20 cellular contexts compared by ENCODE assay signal in the genomic region with DNA sequence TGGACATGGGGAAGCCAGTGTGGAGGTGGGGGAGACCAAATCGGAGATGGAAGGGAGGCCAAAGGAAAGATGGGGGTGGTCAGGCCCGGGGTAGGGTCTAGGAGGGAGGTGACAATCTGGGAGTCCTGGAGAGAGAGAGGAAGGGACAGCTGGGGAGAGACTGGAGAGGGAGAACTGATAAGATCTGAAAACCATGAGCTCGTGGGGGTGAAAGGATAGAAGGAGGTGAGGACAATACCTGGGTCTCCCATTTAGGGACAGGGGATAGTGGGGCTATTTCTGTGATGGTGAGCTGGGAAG. TPM values are rescaled to one million over a fixed set of nuclear protein-coding genes. Genes with fewer than 3 reads are reported as not detected.
DNase-seq lines count a peak whose midpoint lies in the region; ATAC-seq lines count a peak whose summit lies in the region.
"Had no signal": no experiment of that assay in that cellular context is flagged by ENCODE, and none has a peak within 500 bp of the region (broad histone marks: within the 10 kb centered on the region; RNA-seq: fewer than 3 reads in every experiment).

No MANE protein-coding gene starts in this region.

- no peak for ATAC-seq in stimulated activated effector memory CD8-positive, alpha-beta T cell treated with anti-CD3 and anti-CD28 coated beads, Interleukin-12 subunit alpha, Interleukin-12 subunit beta, amount 100 ng/mL, for 72 hours
- ATAC-seq in GM19452 (IDR thresholded peaks at IDR 0.05; ENCODE audit: unreplicated experiment), result no peak
- ATAC-seq: A549; lower lobe of right lung; stimulated activated naive CD8-positive, alpha-beta T cell treated with anti-CD3 and anti-CD28 coated beads, Interleukin-15, Interleukin-2, amounts not matched to agents 100 U/mL and 50 U/mL, for 24 hours had no signal

- H3K27me3 Mint-ChIP-seq in activated CD4-positive, alpha-beta T cell treated with anti-CD3 and anti-CD28 coated beads, Interleukin-2, amount 10 ng/mL, durations not matched to agents 7 days and 5 days, result no peaks in the 10 kb centered on the region
- peaks cover 3% of the 10 kb centered on the region for H3K27me3 Mint-ChIP-seq in activated T-helper 1 cell treated with anti-CD3 and anti-CD28 coated beads, Interleukin-12 subunit alpha, Interleukin-12 subunit beta, Interleukin-2, Interleukin-4 antibody, amounts not matched to agents 30 ng/mL and 10 ng/mL and 1 ng/mL, durations not matched to agents 14 hours and 24 hours and 36 hours (ENCODE audit: insufficient read depth)
- H3K27me3 Mint-ChIP-seq in immature natural killer cell (ENCODE audit: low read depth in 3 of 3), result peaks cover 9 to 16% (median 13%) of the 10 kb centered on the region in 3 donors
- H3K27me3 Mint-ChIP-seq: activated naive CD4-positive, alpha-beta T cell treated with anti-CD3 and anti-CD28 coated beads, Interleukin-2, amount 50 U/mL, for 24 hours had no signal

- no peaks in the 10 kb centered on the region for H3K36me3 Mint-ChIP-seq in activated CD4-positive, alpha-beta T cell treated with anti-CD3 and anti-CD28 coated beads, Interleukin-2, amount 10 ng/mL, durations not matched to agents 7 days and 5 days (ENCODE audit: low read depth)
- H3K36me3 Mint-ChIP-seq in activated T-helper 1 cell treated with anti-CD3 and anti-CD28 coated beads, Interleukin-12 subunit alpha, Interleukin-12 subunit beta, Interleukin-2, Interleukin-4 antibody, amounts not matched to agents 30 ng/mL and 10 ng/mL and 1 ng/mL, durations not matched to agents 14 hours and 24 hours and 36 hours (ENCODE audit: low read depth), result no peaks in the 10 kb centered on the region
- no peaks in the 10 kb centered on the region for H3K36me3 Mint-ChIP-seq in immature natural killer cell
- H3K36me3 Mint-ChIP-seq in stimulated activated effector memory CD8-positive, alpha-beta T cell treated with anti-CD3 and anti-CD28 coated beads, Interleukin-12 subunit alpha, Interleukin-12 subunit beta, amount 100 ng/mL, for 72 hours, result peaks cover 45% of the 10 kb centered on the region
- H3K36me3 Mint-ChIP-seq: activated naive CD4-positive, alpha-beta T cell treated with anti-CD3 and anti-CD28 coated beads, Interleukin-2, amount 50 U/mL, for 24 hours; CD14-positive monocyte had no signal

- intact Hi-C loops in activated T-helper 1 cell treated with anti-CD3 and anti-CD28 coated beads, Interleukin-12 subunit alpha, Interleukin-12 subunit beta, Interleukin-2, Interleukin-4 antibody, amounts not matched to agents 30 ng/mL and 10 ng/mL and 1 ng/mL, durations not matched to agents 14 hours and 24 hours and 36 hours (cut with micrococcal nuclease), result no loop called here

- H3K27ac Mint-ChIP-seq in activated CD4-positive, alpha-beta T cell treated with anti-CD3 and anti-CD28 coated beads, Interleukin-2, amount 10 ng/mL, durations not matched to agents 7 days and 5 days, result peak overlapping the region; percentile 72
- peak overlapping the region; percentile 24 for H3K27ac Mint-ChIP-seq in activated T-helper 1 cell treated with anti-CD3 and anti-CD28 coated beads, Interleukin-12 subunit alpha, Interleukin-12 subunit beta, Interleukin-2, Interleukin-4 antibody, amounts not matched to agents 30 ng/mL and 10 ng/mL and 1 ng/mL, durations not matched to agents 14 hours and 24 hours and 36 hours
- peak overlapping the region in 4 of 6 donors; percentile 63 to 95 (median 77) for H3K27ac Mint-ChIP-seq in immature natural killer cell
- H3K27ac Mint-ChIP-seq in stimulated activated effector memory CD8-positive, alpha-beta T cell treated with anti-CD3 and anti-CD28 coated beads, Interleukin-12 subunit alpha, Interleukin-12 subunit beta, amount 100 ng/mL, for 72 hours, result peak overlapping the region; percentile 96

- peaks cover 30% of the 10 kb centered on the region for H3K4me1 Mint-ChIP-seq in activated CD4-positive, alpha-beta T cell treated with anti-CD3 and anti-CD28 coated beads, Interleukin-2, amount 10 ng/mL, durations not matched to agents 7 days and 5 days
- peaks cover 19% of the 10 kb centered on the region for H3K4me1 Mint-ChIP-seq in activated T-helper 1 cell treated with anti-CD3 and anti-CD28 coated beads, Interleukin-12 subunit alpha, Interleukin-12 subunit beta, Interleukin-2, Interleukin-4 antibody, amounts not matched to agents 30 ng/mL and 10 ng/mL and 1 ng/mL, durations not matched to agents 14 hours and 24 hours and 36 hours (ENCODE audit: low read depth)
- H3K4me1 Mint-ChIP-seq in immature natural killer cell, result peaks cover 30 to 43% of the 10 kb centered on the region in 2 donors
- peaks cover 36% of the 10 kb centered on the region for H3K4me1 Mint-ChIP-seq in stimulated activated effector memory CD8-positive, alpha-beta T cell treated with anti-CD3 and anti-CD28 coated beads, Interleukin-12 subunit alpha, Interleukin-12 subunit beta, amount 100 ng/mL, for 72 hours

- DNase-seq in activated CD4-positive, alpha-beta T cell treated with anti-CD3 and anti-CD28 coated beads, Interleukin-2, amount 10 ng/mL, durations not matched to agents 7 days and 5 days, result no peak
- no peak for DNase-seq in activated CD4-positive, alpha-beta T cell treated with anti-CD3 and anti-CD28 coated beads, Interleukin-2, amount 50 U/mL, for 1 hour
- DNase-seq in activated T-helper 1 cell treated with anti-CD3 and anti-CD28 coated beads, Interleukin-12 subunit alpha, Interleukin-12 subunit beta, Interleukin-2, Interleukin-4 antibody, amounts not matched to agents 30 ng/mL and 10 ng/mL and 1 ng/mL, durations not matched to agents 14 hours and 24 hours and 36 hours (ENCODE audit: low spot score), result no peak
- no peak for DNase-seq in immature natural killer cell
- no peak for DNase-seq in stimulated activated effector memory CD8-positive, alpha-beta T cell treated with anti-CD3 and anti-CD28 coated beads, Interleukin-12 subunit alpha, Interleukin-12 subunit beta, amount 100 ng/mL, for 72 hours (ENCODE audit: low spot score in 2 of 2)
- DNase-seq in NCI-H524 (lab: John Stamatoyannopoulos, UW), result no peak
- no peak for DNase-seq in NCI-H82 (lab: John Stamatoyannopoulos, UW)
- DNase-seq: DMS79 treated with DMSO at 0.1 percent for 48 hours; esophagus squamous epithelium; lower lobe of right lung; NCI-H1694 treated with DMSO at 0.1 percent for 48 hours; NCI-H226; stimulated activated naive CD8-positive, alpha-beta T cell treated with anti-CD3 and anti-CD28 coated beads, Interleukin-15, Interleukin-2, amounts not matched to agents 100 U/mL and 50 U/mL, for 24 hours had no signal

- peak overlapping the region; percentile 25 for H3K4me3 Mint-ChIP-seq in activated CD4-positive, alpha-beta T cell treated with anti-CD3 and anti-CD28 coated beads, Interleukin-2, amount 10 ng/mL, durations not matched to agents 7 days and 5 days
- H3K4me3 Mint-ChIP-seq in activated T-helper 1 cell treated with anti-CD3 and anti-CD28 coated beads, Interleukin-12 subunit alpha, Interleukin-12 subunit beta, Interleukin-2, Interleukin-4 antibody, amounts not matched to agents 30 ng/mL and 10 ng/mL and 1 ng/mL, durations not matched to agents 14 hours and 24 hours and 36 hours, result peak overlapping the region; percentile 31
- H3K4me3 Mint-ChIP-seq in immature natural killer cell, result peak overlapping the region in 4 of 5 donors; percentile 4 to 86 (median 84)
- H3K4me3 Mint-ChIP-seq in stimulated activated effector memory CD8-positive, alpha-beta T cell treated with anti-CD3 and anti-CD28 coated beads, Interleukin-12 subunit alpha, Interleukin-12 subunit beta, amount 100 ng/mL, for 72 hours, result peak overlapping the region; percentile 84

- CTCF ChIA-PET in activated CD4-positive, alpha-beta T cell treated with anti-CD3 and anti-CD28 coated beads, Interleukin-2, amount 10 ng/mL, durations not matched to agents 7 days and 5 days (lab: Charles Lee), result interaction anchor here (0.8 kb wide), 1 partner anchor 27 kb away, joined by 3 read pairs; no protein-coding TSS in a partner anchor

- no peaks in the 10 kb centered on the region for H3K9me3 Mint-ChIP-seq in activated CD4-positive, alpha-beta T cell treated with anti-CD3 and anti-CD28 coated beads, Interleukin-2, amount 10 ng/mL, durations not matched to agents 7 days and 5 days
- no peaks in the 10 kb centered on the region for H3K9me3 Mint-ChIP-seq in activated T-helper 1 cell treated with anti-CD3 and anti-CD28 coated beads, Interleukin-12 subunit alpha, Interleukin-12 subunit beta, Interleukin-2, Interleukin-4 antibody, amounts not matched to agents 30 ng/mL and 10 ng/mL and 1 ng/mL, durations not matched to agents 14 hours and 24 hours and 36 hours
- H3K9me3 Mint-ChIP-seq in immature natural killer cell, result no peaks in the 10 kb centered on the region
- no peaks in the 10 kb centered on the region for H3K9me3 Mint-ChIP-seq in stimulated activated effector memory CD8-positive, alpha-beta T cell treated with anti-CD3 and anti-CD28 coated beads, Interleukin-12 subunit alpha, Interleukin-12 subunit beta, amount 100 ng/mL, for 72 hours
- H3K9me3 Mint-ChIP-seq: activated naive CD4-positive, alpha-beta T cell treated with anti-CD3 and anti-CD28 coated beads, Interleukin-2, amount 50 U/mL, for 24 hours had no signal

- POLR2A ChIA-PET in activated CD4-positive, alpha-beta T cell treated with anti-CD3 and anti-CD28 coated beads, Interleukin-2, amount 10 ng/mL, durations not matched to agents 7 days and 5 days (lab: Charles Lee), result no interaction called here

RNA-seq across cellular contexts. Expression of gene HSD11B1L, which starts 1.4 kb away (rescaled TPM):
- total RNA-seq in activated CD4-positive, alpha-beta T cell treated with anti-CD3 and anti-CD28 coated beads, Interleukin-2, amount 10 ng/mL, durations not matched to agents 7 days and 5 days, result 1 to 10 TPM; 2.0 TPM
- 1.9 TPM in 2 replicates for total RNA-seq in activated T-helper 1 cell treated with anti-CD3 and anti-CD28 coated beads, Interleukin-12 subunit alpha, Interleukin-12 subunit beta, Interleukin-2, Interleukin-4 antibody, amounts not matched to agents 30 ng/mL and 10 ng/mL and 1 ng/mL, durations not matched to agents 14 hours and 24 hours and 36 hours
- 1 to 10 TPM; 2.0 to 3.1 (median 2.5) TPM for polyA plus RNA-seq in immature natural killer cell

RNA-seq across cellular contexts. Expression of gene MICOS13, which starts 1.9 kb away (rescaled TPM):
- 10 to 100 TPM; 43.5 to 48.2 TPM for total RNA-seq in activated CD4-positive, alpha-beta T cell treated with anti-CD3 and anti-CD28 coated beads, Interleukin-2, amount 10 ng/mL, durations not matched to agents 7 days and 5 days
- 57.4 and 60.6 TPM in 2 replicates for total RNA-seq in activated T-helper 1 cell treated with anti-CD3 and anti-CD28 coated beads, Interleukin-12 subunit alpha, Interleukin-12 subunit beta, Interleukin-2, Interleukin-4 antibody, amounts not matched to agents 30 ng/mL and 10 ng/mL and 1 ng/mL, durations not matched to agents 14 hours and 24 hours and 36 hours
- polyA plus RNA-seq in immature natural killer cell, result 100 to 1,000 TPM in 1 of 3 donors, 10 to 100 TPM in 2; 85.1 to 134 (median 98.2) TPM

RNA-seq across cellular contexts. Expression of gene RPL36, which starts 7.9 kb away (rescaled TPM):
- total RNA-seq in activated CD4-positive, alpha-beta T cell treated with anti-CD3 and anti-CD28 coated beads, Interleukin-2, amount 10 ng/mL, durations not matched to agents 7 days and 5 days, result 100 to 1,000 TPM; 880 to 925 TPM
- 1,000 and 1,001 TPM in 2 replicates for total RNA-seq in activated T-helper 1 cell treated with anti-CD3 and anti-CD28 coated beads, Interleukin-12 subunit alpha, Interleukin-12 subunit beta, Interleukin-2, Interleukin-4 antibody, amounts not matched to agents 30 ng/mL and 10 ng/mL and 1 ng/mL, durations not matched to agents 14 hours and 24 hours and 36 hours
- 1,000 to 10,000 TPM in 1 of 3 donors, 100 to 1,000 TPM in 2; 550 to 1,524 (median 935) TPM for polyA plus RNA-seq in immature natural killer cell

RNA-seq across cellular contexts. Expression of gene LONP1, which starts 37.7 kb away (rescaled TPM):
- total RNA-seq in activated CD4-positive, alpha-beta T cell treated with anti-CD3 and anti-CD28 coated beads, Interleukin-2, amount 10 ng/mL, durations not matched to agents 7 days and 5 days, result 10 to 100 TPM; 71.7 to 79.6 TPM
- 180 and 186 TPM in 2 replicates for total RNA-seq in activated T-helper 1 cell treated with anti-CD3 and anti-CD28 coated beads, Interleukin-12 subunit alpha, Interleukin-12 subunit beta, Interleukin-2, Interleukin-4 antibody, amounts not matched to agents 30 ng/mL and 10 ng/mL and 1 ng/mL, durations not matched to agents 14 hours and 24 hours and 36 hours
- 10 to 100 TPM in 2 of 3 donors, 1 to 10 TPM in 1; 8.4 to 24.2 (median 11.3) TPM for polyA plus RNA-seq in immature natural killer cell

RNA-seq across cellular contexts. Expression of gene CATSPERD, which starts 38.2 kb away (rescaled TPM):
- total RNA-seq in activated CD4-positive, alpha-beta T cell treated with anti-CD3 and anti-CD28 coated beads, Interleukin-2, amount 10 ng/mL, durations not matched to agents 7 days and 5 days, result not detected
- total RNA-seq in activated T-helper 1 cell treated with anti-CD3 and anti-CD28 coated beads, Interleukin-12 subunit alpha, Interleukin-12 subunit beta, Interleukin-2, Interleukin-4 antibody, amounts not matched to agents 30 ng/mL and 10 ng/mL and 1 ng/mL, durations not matched to agents 14 hours and 24 hours and 36 hours, result not detected in 2 replicates
- polyA plus RNA-seq in immature natural killer cell, result not detected
- total RNA-seq: M059J; T-helper 1 cell treated with Interleukin-12 subunit alpha and Interleukin-12 subunit beta and Interleukin-4 antibody, amounts not matched to agents 30 ng/mL and 1 ng/mL, for 36 hours; ureter had no signal
- polyA plus RNA-seq: CD14-positive monocyte had no signal

Comparison
In these comparisons a context has a peak if more than half of its experiments do, and no peak if none do; other contexts are left out.
1. H3K27ac Mint-ChIP-seq: peak in every context shown above with its lines; median percentile 96 in stimulated activated effector memory CD8-positive, alpha-beta T cell treated with anti-CD3 and anti-CD28 coated beads, Interleukin-12 subunit alpha, Interleukin-12 subunit beta, amount 100 ng/mL, for 72 hours; 77 in immature natural killer cell; 72 in activated CD4-positive, alpha-beta T cell treated with anti-CD3 and anti-CD28 coated beads, Interleukin-2, amount 10 ng/mL, durations not matched to agents 7 days and 5 days; 24 in activated T-helper 1 cell treated with anti-CD3 and anti-CD28 coated beads, Interleukin-12 subunit alpha, Interleukin-12 subunit beta, Interleukin-2, Interleukin-4 antibody, amounts not matched to agents 30 ng/mL and 10 ng/mL and 1 ng/mL, durations not matched to agents 14 hours and 24 hours and 36 hours.
2. H3K4me3 Mint-ChIP-seq: peak in every context shown above with its lines; median percentile 84 in stimulated activated effector memory CD8-positive, alpha-beta T cell treated with anti-CD3 and anti-CD28 coated beads, Interleukin-12 subunit alpha, Interleukin-12 subunit beta, amount 100 ng/mL, for 72 hours; 84 in immature natural killer cell; 31 in activated T-helper 1 cell treated with anti-CD3 and anti-CD28 coated beads, Interleukin-12 subunit alpha, Interleukin-12 subunit beta, Interleukin-2, Interleukin-4 antibody, amounts not matched to agents 30 ng/mL and 10 ng/mL and 1 ng/mL, durations not matched to agents 14 hours and 24 hours and 36 hours; 25 in activated CD4-positive, alpha-beta T cell treated with anti-CD3 and anti-CD28 coated beads, Interleukin-2, amount 10 ng/mL, durations not matched to agents 7 days and 5 days.